Comparison of ENCODE assay signal across 2 cellular contexts in the genomic region with DNA sequence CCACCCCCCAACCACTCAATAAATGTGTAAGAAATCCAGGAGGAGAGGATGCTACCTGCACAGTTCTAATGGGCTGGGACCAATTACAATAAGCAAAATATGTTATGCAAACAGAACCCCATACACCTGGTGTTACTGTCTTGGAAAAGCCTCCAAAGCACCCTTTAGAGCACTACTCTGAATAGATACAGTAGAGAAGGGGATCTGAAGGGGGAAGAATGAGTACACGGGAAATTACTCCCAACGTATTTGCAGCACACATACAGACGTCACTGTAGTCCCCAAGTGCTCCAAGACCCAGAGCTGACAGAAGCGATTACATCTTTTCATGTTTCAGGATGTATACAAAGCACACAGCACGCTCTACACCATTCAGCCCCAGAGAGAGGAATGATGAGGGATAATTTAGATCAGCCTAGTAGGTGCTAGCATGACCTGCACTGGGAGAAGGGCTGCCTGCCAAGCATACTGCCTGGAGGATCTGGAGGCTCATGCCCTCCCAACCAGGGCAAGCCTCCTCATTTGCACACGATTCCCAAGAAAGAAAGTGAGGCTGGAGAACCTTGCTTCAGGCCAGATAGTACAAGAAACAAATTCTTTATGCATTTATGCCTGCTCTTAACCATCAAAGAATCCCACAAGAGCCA.
TF ChIP-seq lines count a peak whose summit lies in the region.

No MANE protein-coding gene starts in this region.

TF ChIP-seq in SK-N-SH, 30 proteins besides CTCF, POLR2A, EP300 and RAD21 (continued from another document):
- TF ChIP-seq, protein P1, sequence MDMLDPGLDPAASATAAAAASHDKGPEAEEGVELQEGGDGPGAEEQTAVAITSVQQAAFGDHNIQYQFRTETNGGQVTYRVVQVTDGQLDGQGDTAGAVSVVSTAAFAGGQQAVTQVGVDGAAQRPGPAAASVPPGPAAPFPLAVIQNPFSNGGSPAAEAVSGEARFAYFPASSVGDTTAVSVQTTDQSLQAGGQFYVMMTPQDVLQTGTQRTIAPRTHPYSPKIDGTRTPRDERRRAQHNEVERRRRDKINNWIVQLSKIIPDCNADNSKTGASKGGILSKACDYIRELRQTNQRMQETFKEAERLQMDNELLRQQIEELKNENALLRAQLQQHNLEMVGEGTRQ (IDR thresholded peaks at IDR 0.05; ENCODE audit: borderline replicate concordance, low read depth, low read length), result no peak
- no peak for TF ChIP-seq SMC3 (IDR thresholded peaks at IDR 0.05; ENCODE audit: low read depth, low read length)

TF ChIP-seq in HepG2, 621 proteins besides CTCF, POLR2A, EP300 and RAD21 (continued from another document):
- TF ChIP-seq, protein P2, sequence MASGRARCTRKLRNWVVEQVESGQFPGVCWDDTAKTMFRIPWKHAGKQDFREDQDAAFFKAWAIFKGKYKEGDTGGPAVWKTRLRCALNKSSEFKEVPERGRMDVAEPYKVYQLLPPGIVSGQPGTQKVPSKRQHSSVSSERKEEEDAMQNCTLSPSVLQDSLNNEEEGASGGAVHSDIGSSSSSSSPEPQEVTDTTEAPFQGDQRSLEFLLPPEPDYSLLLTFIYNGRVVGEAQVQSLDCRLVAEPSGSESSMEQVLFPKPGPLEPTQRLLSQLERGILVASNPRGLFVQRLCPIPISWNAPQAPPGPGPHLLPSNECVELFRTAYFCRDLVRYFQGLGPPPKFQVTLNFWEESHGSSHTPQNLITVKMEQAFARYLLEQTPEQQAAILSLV (CRISPR knock-in tag; IDR thresholded peaks at IDR 0.05; ENCODE audit: borderline replicate concordance), result no peak
